ENCODE assay signal across 17 cellular contexts in genomic region chr5:34826347-34826746, GRCh38. TPM values are rescaled to one million over a fixed set of nuclear protein-coding genes. Genes with fewer than 3 reads are reported as not detected.
DNase-seq lines count a peak whose midpoint lies in the region; TF ChIP-seq lines count a peak whose summit lies in the region.
"Had no signal": no experiment of that assay in that cellular context is flagged by ENCODE, and none has a peak within 500 bp of the region (broad histone marks: within the 10 kb centered on the region; RNA-seq: fewer than 3 reads in every experiment).

No MANE protein-coding gene starts in this region.

- DNase-seq in NCI-H226, result peak; percentile 20
- no peak for DNase-seq in endothelial cell (ENCODE audit: low spot score)
- peak; percentile 69 for DNase-seq in myocyte (ENCODE audit: low read depth)
- DNase-seq in thyroid gland, result peak; percentile 82 to 85
- DNase-seq in dorsolateral prefrontal cortex, result no peak
- DNase-seq in HEK293T (ENCODE audit: extremely low spot score), result no peak
- DNase-seq in ascending aorta (ENCODE audit: low spot score in 2 of 2), result no peak
- DNase-seq: ACHN; CD4-positive, alpha-beta T cell; EL; NCI-H187; NCI-H345; NCI-H526 treated with DMSO at 0.1 percent for 48 hours; Right ventricle myocardium superior had no signal

- peaks cover 58% of the 10 kb centered on the region for H3K36me3 Mint-ChIP-seq in endothelial cell (ENCODE audit: low read depth, unreplicated experiment)

- H3K27ac ChIP-seq in thyroid gland (peak overlapping the region in 1 of 3 donors; percentile 24), dorsolateral prefrontal cortex (no peak overlapping the region), ascending aorta (no peak overlapping the region)
- H3K27ac ChIP-seq: HL-60 had no signal

- intact Hi-C loops in thyroid gland (cut with DNase I) (no loop called here), dorsolateral prefrontal cortex (cut with DNase I) (no loop called here), ascending aorta (cut with DNase I) (no loop called here)

- TF ChIP-seq CTCF in endothelial cell (IDR thresholded peaks at IDR 0.05; ENCODE audit: unreplicated experiment) (no peak), thyroid gland (IDR thresholded peaks at IDR 0.05) (peak in 4 of 6 experiments; percentile 9 to 34 (median 18)), dorsolateral prefrontal cortex (IDR thresholded peaks at IDR 0.05 in 54 of 56, conservative IDR thresholded peaks at IDR 0.05 in 2 of 56; ENCODE audit: low read depth in 1 of 56, partially characterized antibody in 56 of 56) (no peak), ascending aorta (IDR thresholded peaks at IDR 0.05) (no peak)

- H3K4me3 ChIP-seq in thyroid gland (replicated peaks in 1 of 3), result no peak overlapping the region
- H3K4me3 ChIP-seq in dorsolateral prefrontal cortex, result no peak overlapping the region
- H3K4me3 ChIP-seq in ascending aorta, result no peak overlapping the region
- H3K4me3 ChIP-seq: HAP-1 had no signal

- WGBS in thyroid gland, 2 donors, result 26 to 32% methylated on average over 6 of the region's 6 CpGs

- H3K4me1 Mint-ChIP-seq in endothelial cell (ENCODE audit: unreplicated experiment), result peaks cover 8% of the 10 kb centered on the region

- no peak overlapping the region for H3K27ac Mint-ChIP-seq in endothelial cell (ENCODE audit: unreplicated experiment)
- H3K27ac Mint-ChIP-seq: B cell; CD4-positive, alpha-beta T cell had no signal

- no peaks in the 10 kb centered on the region for H3K9me3 Mint-ChIP-seq in endothelial cell (ENCODE audit: unreplicated experiment)
- H3K9me3 Mint-ChIP-seq: CD4-positive, alpha-beta T cell had no signal

- peaks cover 4 to 8% of the 10 kb centered on the region in 2 donors for H3K4me1 ChIP-seq in thyroid gland
- H3K4me1 ChIP-seq in ascending aorta, result peaks cover 0 to 10% of the 10 kb centered on the region in 2 donors
- H3K4me1 ChIP-seq: HAP-1 had no signal

- CTCF ChIA-PET in HEK293T (lab: Yijun Ruan, JAX), result no interaction called here

- H3K27me3 ChIP-seq in thyroid gland, result no peaks in the 10 kb centered on the region
- no peaks in the 10 kb centered on the region for H3K27me3 ChIP-seq in dorsolateral prefrontal cortex
- H3K27me3 ChIP-seq in ascending aorta, result no peaks in the 10 kb centered on the region

- TF ChIP-seq POLR2A in thyroid gland (IDR thresholded peaks at IDR 0.05), result no peak

- H3K36me3 ChIP-seq in thyroid gland (peaks cover 11 to 13% of the 10 kb centered on the region in 2 donors), ascending aorta (peaks cover 36 to 64% of the 10 kb centered on the region in 2 donors)

- POLR2A ChIA-PET in HEK293T (lab: Yijun Ruan, JAX), result no interaction called here

- no peaks in the 10 kb centered on the region for H3K9me3 ChIP-seq in thyroid gland
- no peaks in the 10 kb centered on the region for H3K9me3 ChIP-seq in ascending aorta
- H3K9me3 ChIP-seq: HAP-1 had no signal

- peaks cover 3% of the 10 kb centered on the region for H3K27me3 Mint-ChIP-seq in endothelial cell (ENCODE audit: unreplicated experiment)

- peak overlapping the region; percentile 76 for H3K4me3 Mint-ChIP-seq in endothelial cell (ENCODE audit: unreplicated experiment)
- H3K4me3 Mint-ChIP-seq: B cell; CD4-positive, alpha-beta T cell had no signal

TF ChIP-seq in HEK293T, 16 proteins besides CTCF, POLR2A, EP300 and RAD21:
- TF ChIP-seq FOXA1 (IDR thresholded peaks at IDR 0.05), result no peak
- no peak for TF ChIP-seq SUZ12 (IDR thresholded peaks at IDR 0.05)
- TF ChIP-seq LEF1 (IDR thresholded peaks at IDR 0.05; ENCODE audit: borderline replicate concordance), result no peak
- no peak for TF ChIP-seq FOXM1 (IDR thresholded peaks at IDR 0.05; ENCODE audit: borderline replicate concordance)
- no peak for TF ChIP-seq ELF4 (IDR thresholded peaks at IDR 0.05)
- TF ChIP-seq TARDBP (IDR thresholded peaks at IDR 0.05), result no peak
- TF ChIP-seq ARNT (IDR thresholded peaks at IDR 0.05), result no peak
- TF ChIP-seq PKNOX1 (IDR thresholded peaks at IDR 0.05), result no peak
- TF ChIP-seq CTBP1 (IDR thresholded peaks at IDR 0.05; ENCODE audit: borderline replicate concordance), result no peak
- no peak for TF ChIP-seq FOXK2 (IDR thresholded peaks at IDR 0.05)
- no peak for TF ChIP-seq NFRKB (IDR thresholded peaks at IDR 0.05)
- TF ChIP-seq SP1 (IDR thresholded peaks at IDR 0.05), result no peak
- TF ChIP-seq ZNF384 (IDR thresholded peaks at IDR 0.05), result no peak
- no peak for TF ChIP-seq L3MBTL2 (conservative IDR thresholded peaks at IDR 0.05)

RNA-seq across cellular contexts. Expression of gene TTC23L, which starts 12.6 kb away (rescaled TPM):
- total RNA-seq in endothelial cell (ENCODE audit: unreplicated experiment) (0.26 TPM), myocyte (not detected in 2 replicates), thyroid gland (1 to 10 TPM in 1 of 4 donors, under 1 TPM in 3; 0.45 to 7.1 (median 0.75) TPM), dorsolateral prefrontal cortex (1 to 10 TPM in 118 of 120 experiments, under 1 TPM in 2; 0.35 to 6.4 (median 2.7) TPM), ascending aorta (not detected)
- 0.05 TPM for polyA plus RNA-seq in myocyte (2012)
- total RNA-seq: Right ventricle myocardium superior had no signal

Comparison
In these comparisons a context has a peak if more than half of its experiments do, and no peak if none do; other contexts are left out.
1. DNase-seq: peak in NCI-H226 (single experiment), myocyte (single experiment) and thyroid gland (2 of 2); none in endothelial cell (single experiment), dorsolateral prefrontal cortex (0 of 10), HEK293T (single experiment) and ascending aorta (0 of 2).
2. CTCF ChIP-seq: peak in thyroid gland (4 of 6); none in endothelial cell (single experiment), dorsolateral prefrontal cortex (0 of 56) and ascending aorta (0 of 3).